27 cellular contexts compared by ENCODE assay signal in the genomic region with DNA sequence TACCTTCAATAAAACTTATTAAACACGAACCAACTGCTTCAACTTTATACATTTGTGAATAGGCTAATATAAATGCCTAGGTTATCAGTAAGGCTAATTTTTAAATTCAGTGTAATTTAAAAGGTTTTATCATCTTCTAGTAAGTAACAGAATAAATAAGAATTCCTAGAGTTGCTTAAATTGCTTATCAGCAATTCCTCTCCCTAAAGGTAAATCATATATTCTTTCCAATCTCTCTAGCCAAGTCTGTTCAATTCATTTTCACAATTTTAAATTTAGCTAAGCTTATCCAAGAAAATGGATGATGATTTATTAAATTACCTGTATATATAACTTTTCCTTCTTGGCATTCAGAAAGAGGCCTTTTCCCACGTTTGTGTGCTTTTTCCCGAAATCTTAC. TPM values are rescaled to one million over a fixed set of nuclear protein-coding genes. Genes with fewer than 3 reads are reported as not detected.
"Had no signal": no experiment of that assay in that cellular context is flagged by ENCODE, and none has a peak within 500 bp of the region (broad histone marks: within the 10 kb centered on the region; RNA-seq: fewer than 3 reads in every experiment).

No MANE protein-coding gene starts in this region.

- DNase-seq: activated B cell treated with CpG ODN at 0.5 μM for 24 hours; activated CD4-positive, alpha-beta T cell treated with anti-CD3 and anti-CD28 coated beads for 1 hour; activated CD4-positive, alpha-beta T cell treated with anti-CD3 and anti-CD28 coated beads, Interleukin-2, amount 50 U/mL, for 48 hours; activated CD8-positive, alpha-beta memory T cell treated with anti-CD3 and anti-CD28 coated beads, Interleukin-2, amount 10 ng/mL, durations not matched to agents 7 days and 5 days; activated effector memory CD4-positive, alpha-beta T cell treated with anti-CD3 and anti-CD28 coated beads, Interleukin-2, amount 50 U/mL, for 16 hours; activated naive CD4-positive, alpha-beta T cell treated with Interleukin-2 at 50 U/mL for 16 hours; activated T-cell treated with anti-CD3 and anti-CD28 coated beads, Interleukin-2, amount 50 U/mL, for 24 hours; brain microvascular endothelial cell; cerebellar nuclear complex; KG1; NCI-H1048; NCI-H146; NCI-H187 treated with DMSO at 0.1 percent for 48 hours; NCI-H2081 treated with DMSO at 0.1 percent for 48 hours; NCI-H446 treated with DMSO at 0.1 percent for 48 hours; NCI-H526; NCI-H774; NK-92 treated with Interleukin-12 subunit alpha and Interleukin-12 subunit beta, amount 100 ng/mL, for 24 hours; SHP77 treated with DMSO at 0.1 percent for 48 hours; T-cell; T-helper 2 cell; T1000 had no signal

- H3K36me3 ChIP-seq: cardiac muscle cell had no signal

- H3K27ac ChIP-seq: brain microvascular endothelial cell, cardiac muscle cell had no signal

- ATAC-seq: activated CD8-positive, alpha-beta memory T cell treated with anti-CD3 and anti-CD28 coated beads, Interleukin-2, amount 10 ng/mL, durations not matched to agents 7 days and 5 days; activated naive CD4-positive, alpha-beta T cell treated with anti-CD3 and anti-CD28 coated beads, Interleukin-2, amount 50 U/mL, for 72 hours; T-cell had no signal

- FAIRE-seq: colon, RCC 7860, TTC549 had no signal

- H3K27me3 ChIP-seq: brain microvascular endothelial cell, cardiac muscle cell had no signal

- H3K4me3 ChIP-seq: cardiac muscle cell had no signal

RNA-seq across cellular contexts. Expression of gene PUS7L, which starts 4.6 kb away (rescaled TPM):
- total RNA-seq: cardiac muscle cell had no signal

RNA-seq across cellular contexts. Expression of gene IRAK4, which starts 4.7 kb away (rescaled TPM):
- total RNA-seq: cardiac muscle cell had no signal
- polyA plus RNA-seq: cardiac muscle cell had no signal
